In genomic region chr4:130203571-130203970, GRCh38 we compare ENCODE assay signal across 25 cellular contexts.
DNase-seq lines count a peak whose midpoint lies in the region; ATAC-seq and TF ChIP-seq lines count a peak whose summit lies in the region.
"Had no signal": no experiment of that assay in that cellular context is flagged by ENCODE, and none has a peak within 500 bp of the region (broad histone marks: within the 10 kb centered on the region; RNA-seq: fewer than 3 reads in every experiment).

No MANE protein-coding gene starts in this region.

- peak; percentile 21 for DNase-seq in Right ventricle myocardium inferior (ENCODE audit: missing footprints)
- no peak for DNase-seq in right atrium auricular region (ENCODE audit: low spot score)
- DNase-seq in naive thymus-derived CD4-positive, alpha-beta T cell = no peak
- no peak for DNase-seq in neuronal stem cell (ENCODE audit: low spot score)
- DNase-seq in NCI-H1048 (lab: John Stamatoyannopoulos, UW) = no peak
- no peak for DNase-seq in NCI-H526 treated with DMSO at 0.1 percent for 48 hours (lab: John Stamatoyannopoulos, UW)
- DNase-seq: 8988T; ACHN; AML-193; BE2C; Calu3; CD4-positive, alpha-beta T cell; CD8-positive, alpha-beta memory T cell; COR-L47; DMS153; EL; GDM1; HFFc6 had no signal

- H3K4me1 Mint-ChIP-seq in naive thymus-derived CD4-positive, alpha-beta T cell = no peaks in the 10 kb centered on the region
- H3K4me1 Mint-ChIP-seq: CD14-positive monocyte; CD8-positive, alpha-beta memory T cell; GM23338 had no signal

- H3K36me3 Mint-ChIP-seq in naive thymus-derived CD4-positive, alpha-beta T cell = peaks cover 0 to 4% (median 0%) of the 10 kb centered on the region in 5 donors
- H3K36me3 Mint-ChIP-seq: CD14-positive monocyte; CD8-positive, alpha-beta memory T cell had no signal

- no peaks in the 10 kb centered on the region for H3K27me3 Mint-ChIP-seq in naive thymus-derived CD4-positive, alpha-beta T cell
- H3K27me3 Mint-ChIP-seq: CD4-positive, alpha-beta T cell; CD8-positive, alpha-beta memory T cell had no signal

- peaks cover 0 to 24% (median 6%) of the 10 kb centered on the region in 11 donors for H3K9me3 Mint-ChIP-seq in naive thymus-derived CD4-positive, alpha-beta T cell
- H3K9me3 Mint-ChIP-seq: CD4-positive, alpha-beta T cell had no signal

- H3K23ac ChIP-seq in neuronal stem cell (ENCODE audit: low read depth, low read length, poor library complexity) = peak overlapping the region; percentile 88

- H3K9me3 ChIP-seq in right atrium auricular region (peaks cover 0 to 7% of the 10 kb centered on the region in 2 donors), neuronal stem cell (replicated peaks in 1 of 2; ENCODE audit: control insufficient read depth in 2 of 2, insufficient read depth in 1 of 2, low read depth in 1 of 2, low read length in 2 of 2) (peaks cover 7 to 18% of the 10 kb centered on the region in 2 donors)
- peaks cover 0 to 4% (median 0%) of the 10 kb centered on the region in 3 experiments for H3K9me3 ChIP-seq in naive thymus-derived CD4-positive, alpha-beta T cell (ENCODE audit: control insufficient read depth in 2 of 3, low read length in 3 of 3)
- H3K9me3 ChIP-seq: A549, BE2C had no signal

- peak overlapping the region; percentile 73 for H2BK15ac ChIP-seq in neuronal stem cell (ENCODE audit: low read length)

- no peak overlapping the region for H2AK5ac ChIP-seq in neuronal stem cell (ENCODE audit: low read depth, low read length)

- intact Hi-C loops in Right ventricle myocardium inferior (cut with DNase I) = no loop called here
- intact Hi-C loops in naive thymus-derived CD4-positive, alpha-beta T cell (cut with micrococcal nuclease) = no loop called here

- H3K27ac ChIP-seq in right atrium auricular region (no peak overlapping the region), neuronal stem cell (replicated peaks; ENCODE audit: low read length) (no peak overlapping the region)
- no peak overlapping the region for H3K27ac ChIP-seq in naive thymus-derived CD4-positive, alpha-beta T cell (ENCODE audit: low read depth, low read length)
- H3K27ac ChIP-seq: A549; BLaER1 treated with 17β-estradiol and CSF1 and Interleukin-3, amounts not matched to agents 10 nM and 100 nM had no signal

- peak overlapping the region; percentile 23 for H4K8ac ChIP-seq in neuronal stem cell (ENCODE audit: low read depth, low read length)

- ATAC-seq in Right ventricle myocardium inferior (no peak), HG03521 (IDR thresholded peaks at IDR 0.05; ENCODE audit: unreplicated experiment) (no peak)
- peak; percentile 20 for ATAC-seq in naive thymus-derived CD4-positive, alpha-beta T cell
- ATAC-seq: A549, GM12878, GM23338 had no signal

- POLR2A ChIA-PET in naive thymus-derived CD4-positive, alpha-beta T cell (lab: Charles Lee) = no interaction called here

- H3K4me2 ChIP-seq in neuronal stem cell (ENCODE audit: insufficient read depth, low read length, poor library complexity, severe bottlenecking) = no peak overlapping the region
- H3K4me2 ChIP-seq: A549; BLaER1 treated with 17β-estradiol and CSF1 and Interleukin-3, amounts not matched to agents 10 nM and 100 nM; GM23338 had no signal

- no peaks in the 10 kb centered on the region for H3K27me3 ChIP-seq in right atrium auricular region
- no peaks in the 10 kb centered on the region for H3K27me3 ChIP-seq in naive thymus-derived CD4-positive, alpha-beta T cell (ENCODE audit: control insufficient read depth in 2 of 2, insufficient read depth in 2 of 2, low read length in 2 of 2)
- no peaks in the 10 kb centered on the region for H3K27me3 ChIP-seq in neuronal stem cell (ENCODE audit: control insufficient read depth in 3 of 3, insufficient read depth in 3 of 3, low read depth in 1 of 3, low read length in 3 of 3)
- H3K27me3 ChIP-seq: BE2C; BLaER1 treated with 17β-estradiol and CSF1 and Interleukin-3, amounts not matched to agents 10 nM and 100 nM had no signal

- H2BK5ac ChIP-seq in neuronal stem cell (ENCODE audit: low read length) = no peak overlapping the region

- WGBS in neuronal stem cell (ENCODE audit: extremely low coverage in 2 of 2, insufficient read length in 2 of 2, insufficient replicate concordance in 1 of 2), 2 donors = no CpG with 5 or more reads among the region's 3 CpGs

- H3K4me3 Mint-ChIP-seq in naive thymus-derived CD4-positive, alpha-beta T cell = no peak overlapping the region
- H3K4me3 Mint-ChIP-seq: CD14-positive monocyte; CD4-positive, alpha-beta T cell; CD8-positive, alpha-beta memory T cell; GM23338; HFFc6 had no signal

- H2AFZ ChIP-seq in neuronal stem cell (ENCODE audit: low read length) = peak overlapping the region; percentile 43
- H2AFZ ChIP-seq: GM23338 had no signal

- no peak overlapping the region for H3K27ac Mint-ChIP-seq in naive thymus-derived CD4-positive, alpha-beta T cell
- H3K27ac Mint-ChIP-seq: CD14-positive monocyte; CD4-positive, alpha-beta T cell; CD8-positive, alpha-beta memory T cell; GM23338; HFFc6 had no signal

- H3K18ac ChIP-seq in neuronal stem cell (ENCODE audit: low read length) = peak overlapping the region; percentile 78

- CTCF ChIA-PET in naive thymus-derived CD4-positive, alpha-beta T cell (lab: Charles Lee) = no interaction called here

- H3K79me1 ChIP-seq in neuronal stem cell (ENCODE audit: low read depth, low read length) = no peaks in the 10 kb centered on the region

- no peak for TF ChIP-seq CTCF in right atrium auricular region (IDR thresholded peaks at IDR 0.05)

- H4K91ac ChIP-seq in neuronal stem cell (ENCODE audit: low read depth, low read length, poor library complexity) = peak overlapping the region; percentile 94

- H3K9ac ChIP-seq in neuronal stem cell (ENCODE audit: low read depth, low read length, poor library complexity) = no peak overlapping the region
- H3K9ac ChIP-seq: BLaER1 treated with 17β-estradiol and CSF1 and Interleukin-3, amounts not matched to agents 10 nM and 100 nM had no signal

- H2BK12ac ChIP-seq in neuronal stem cell (ENCODE audit: low read length) = peak overlapping the region; percentile 84

- H3K4me3 ChIP-seq in right atrium auricular region (no peak overlapping the region), neuronal stem cell (ENCODE audit: low read length in 2 of 2) (no peak overlapping the region)
- no peak overlapping the region for H3K4me3 ChIP-seq in naive thymus-derived CD4-positive, alpha-beta T cell (ENCODE audit: low read length)
- H3K4me3 ChIP-seq: A549; BLaER1 treated with 17β-estradiol and CSF1 and Interleukin-3, amounts not matched to agents 10 nM and 100 nM; GM12878; GM23338; HAP-1 had no signal

- H3K4ac ChIP-seq in neuronal stem cell (ENCODE audit: low read length) = no peak overlapping the region

- H3K36me3 ChIP-seq in right atrium auricular region (no peaks in the 10 kb centered on the region), neuronal stem cell (replicated peaks in 1 of 2; ENCODE audit: control insufficient read depth in 2 of 2, insufficient read depth in 2 of 2, low read length in 2 of 2) (no peaks in the 10 kb centered on the region)
- H3K36me3 ChIP-seq in naive thymus-derived CD4-positive, alpha-beta T cell (ENCODE audit: control insufficient read depth in 2 of 3, insufficient read depth in 3 of 3, low read length in 3 of 3) = no peaks in the 10 kb centered on the region
- H3K36me3 ChIP-seq: BE2C; BLaER1 treated with 17β-estradiol and CSF1 and Interleukin-3, amounts not matched to agents 10 nM and 100 nM; HAP-1 had no signal

- no peak overlapping the region for H2BK120ac ChIP-seq in neuronal stem cell (ENCODE audit: low read depth, low read length)

- H3K14ac ChIP-seq in neuronal stem cell (ENCODE audit: low read length) = no peak overlapping the region

- H3K4me1 ChIP-seq in right atrium auricular region (no peaks in the 10 kb centered on the region), neuronal stem cell (ENCODE audit: control insufficient read depth in 2 of 2, insufficient read depth in 1 of 2, low read depth in 1 of 2, low read length in 2 of 2) (no peaks in the 10 kb centered on the region)
- H3K4me1 ChIP-seq in naive thymus-derived CD4-positive, alpha-beta T cell (ENCODE audit: control insufficient read depth in 2 of 2, insufficient read depth in 2 of 2, low read length in 2 of 2) = no peaks in the 10 kb centered on the region
- H3K4me1 ChIP-seq: A549; BE2C; BLaER1 treated with 17β-estradiol and CSF1 and Interleukin-3, amounts not matched to agents 10 nM and 100 nM; HAP-1 had no signal
